1 cellular context compared by ENCODE assay signal in the genomic region with DNA sequence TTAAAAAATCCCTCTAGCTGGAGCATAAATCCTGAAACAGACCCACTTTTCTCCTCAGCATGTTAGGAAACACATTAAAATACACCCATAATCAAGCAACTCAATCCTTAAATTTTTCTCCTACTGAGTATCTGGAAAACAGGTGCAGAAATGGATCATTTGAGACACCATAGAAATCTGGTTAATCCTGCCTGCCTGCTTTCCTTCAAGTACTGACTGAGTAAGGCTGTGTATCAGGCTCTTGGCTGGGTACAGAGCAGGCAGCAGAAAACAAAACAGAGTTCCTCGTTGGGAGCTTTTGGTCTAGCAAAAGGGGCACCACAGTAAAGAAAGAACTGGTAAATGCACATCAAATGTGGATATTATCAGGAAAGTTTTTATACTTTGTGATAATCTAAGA.
TF ChIP-seq lines count a peak whose summit lies in the region.

No MANE protein-coding gene starts in this region.

TF ChIP-seq in SK-N-SH, 30 proteins besides CTCF, POLR2A, EP300 and RAD21 (continued from another document):
- TF ChIP-seq, protein P1, sequence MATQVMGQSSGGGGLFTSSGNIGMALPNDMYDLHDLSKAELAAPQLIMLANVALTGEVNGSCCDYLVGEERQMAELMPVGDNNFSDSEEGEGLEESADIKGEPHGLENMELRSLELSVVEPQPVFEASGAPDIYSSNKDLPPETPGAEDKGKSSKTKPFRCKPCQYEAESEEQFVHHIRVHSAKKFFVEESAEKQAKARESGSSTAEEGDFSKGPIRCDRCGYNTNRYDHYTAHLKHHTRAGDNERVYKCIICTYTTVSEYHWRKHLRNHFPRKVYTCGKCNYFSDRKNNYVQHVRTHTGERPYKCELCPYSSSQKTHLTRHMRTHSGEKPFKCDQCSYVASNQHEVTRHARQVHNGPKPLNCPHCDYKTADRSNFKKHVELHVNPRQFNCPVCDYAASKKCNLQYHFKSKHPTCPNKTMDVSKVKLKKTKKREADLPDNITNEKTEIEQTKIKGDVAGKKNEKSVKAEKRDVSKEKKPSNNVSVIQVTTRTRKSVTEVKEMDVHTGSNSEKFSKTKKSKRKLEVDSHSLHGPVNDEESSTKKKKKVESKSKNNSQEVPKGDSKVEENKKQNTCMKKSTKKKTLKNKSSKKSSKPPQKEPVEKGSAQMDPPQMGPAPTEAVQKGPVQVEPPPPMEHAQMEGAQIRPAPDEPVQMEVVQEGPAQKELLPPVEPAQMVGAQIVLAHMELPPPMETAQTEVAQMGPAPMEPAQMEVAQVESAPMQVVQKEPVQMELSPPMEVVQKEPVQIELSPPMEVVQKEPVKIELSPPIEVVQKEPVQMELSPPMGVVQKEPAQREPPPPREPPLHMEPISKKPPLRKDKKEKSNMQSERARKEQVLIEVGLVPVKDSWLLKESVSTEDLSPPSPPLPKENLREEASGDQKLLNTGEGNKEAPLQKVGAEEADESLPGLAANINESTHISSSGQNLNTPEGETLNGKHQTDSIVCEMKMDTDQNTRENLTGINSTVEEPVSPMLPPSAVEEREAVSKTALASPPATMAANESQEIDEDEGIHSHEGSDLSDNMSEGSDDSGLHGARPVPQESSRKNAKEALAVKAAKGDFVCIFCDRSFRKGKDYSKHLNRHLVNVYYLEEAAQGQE (IDR thresholded peaks at IDR 0.05; ENCODE audit: low read depth, low read length), result no peak
- TF ChIP-seq NRF1 (IDR thresholded peaks at IDR 0.05; ENCODE audit: low read depth, low read length) (no peak), TAF1 (IDR thresholded peaks at IDR 0.05; ENCODE audit: borderline replicate concordance, low read depth, low read length) (no peak), GATA2 (CRISPR knock-in tag; IDR thresholded peaks at IDR 0.05) (no peak), MEF2A (IDR thresholded peaks at IDR 0.05; ENCODE audit: borderline replicate concordance, low read depth) (no peak), RCOR1 (IDR thresholded peaks at IDR 0.05; ENCODE audit: low read length) (no peak), GABPA (IDR thresholded peaks at IDR 0.05; ENCODE audit: low read depth) (no peak), YY1 (IDR thresholded peaks at IDR 0.05; ENCODE audit: low read depth) (no peak), CHD2 (IDR thresholded peaks at IDR 0.05; ENCODE audit: low read length, partially characterized antibody) (no peak)
- TF ChIP-seq, protein P2, sequence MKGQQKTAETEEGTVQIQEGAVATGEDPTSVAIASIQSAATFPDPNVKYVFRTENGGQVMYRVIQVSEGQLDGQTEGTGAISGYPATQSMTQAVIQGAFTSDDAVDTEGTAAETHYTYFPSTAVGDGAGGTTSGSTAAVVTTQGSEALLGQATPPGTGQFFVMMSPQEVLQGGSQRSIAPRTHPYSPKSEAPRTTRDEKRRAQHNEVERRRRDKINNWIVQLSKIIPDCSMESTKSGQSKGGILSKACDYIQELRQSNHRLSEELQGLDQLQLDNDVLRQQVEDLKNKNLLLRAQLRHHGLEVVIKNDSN (IDR thresholded peaks at IDR 0.05; ENCODE audit: borderline replicate concordance, low read depth), result no peak
